Comparison of ENCODE assay signal across 20 cellular contexts in genomic region chr5:178322736-178323540, GRCh38.
A peak's percentile ranks its signal among the peaks of the same experiment; 100 is the strongest.
DNase-seq lines count a peak whose midpoint lies in the region; ATAC-seq, FAIRE-seq and TF ChIP-seq lines count a peak whose summit lies in the region.
"Had no signal": no experiment of that assay in that cellular context is flagged by ENCODE, and none has a peak within 500 bp of the region (broad histone marks: within the 10 kb centered on the region; RNA-seq: fewer than 3 reads in every experiment).

No MANE protein-coding gene starts in this region.

- intact Hi-C loops in kidney (cut with DNase I) = no loop called here
- intact Hi-C loops in vagina (cut with DNase I) = no loop called here
- intact Hi-C loops in natural killer cell (cut with micrococcal nuclease) = no loop called here

- H3K4me2 ChIP-seq in BLaER1 = peak overlapping the region; percentile 86
- H3K4me2 ChIP-seq: A549 had no signal

- 79 to 82% methylated on average over 13 to 14 of the region's 14 CpGs for WGBS in tibial nerve, 2 donors

- peak; percentile 48 for DNase-seq in kidney
- no peak for DNase-seq in vagina (ENCODE audit: extremely low spot score in 2 of 2)
- no peak for DNase-seq in natural killer cell
- DNase-seq in NCI-H2107 treated with DMSO at 0.1 percent for 48 hours (lab: John Stamatoyannopoulos, UW; ENCODE audit: unreplicated experiment) = no peak
- no peak for DNase-seq in tibial nerve (ENCODE audit: low spot score in 2 of 2)
- DNase-seq: CD4-positive, CD25-positive, alpha-beta regulatory T cell; DMS53; NCI-H1417 treated with DMSO at 0.1 percent for 48 hours; uterus had no signal

- peak; percentile 19 for ATAC-seq in GM19324 (IDR thresholded peaks at IDR 0.05; ENCODE audit: low FRiP score, unreplicated experiment)
- peak; percentile 41 for ATAC-seq in HG02885 (IDR thresholded peaks at IDR 0.05; ENCODE audit: poor library complexity, unreplicated experiment)
- ATAC-seq in natural killer cell = no peak
- ATAC-seq: A549; activated CD4-positive, CD25-positive, alpha-beta regulatory T cell treated with anti-CD3 and anti-CD28 coated beads, Interleukin-2, amount 50 U/mL, for 24 hours; activated T-helper 17 cell treated with anti-CD3 and anti-CD28 coated beads, Interleukin-2, amount 50 U/mL, for 72 hours; HCT116 had no signal

- FAIRE-seq in kidney (lab: Jason Lieb, UNC) = no peak
- FAIRE-seq: A549, keratinocyte had no signal

- no peak for TF ChIP-seq EP300 in tibial nerve (IDR thresholded peaks at IDR 0.05)

- no peaks in the 10 kb centered on the region for H3K36me3 Mint-ChIP-seq in natural killer cell
- H3K36me3 Mint-ChIP-seq: CD4-positive, CD25-positive, alpha-beta regulatory T cell had no signal

- no peak overlapping the region for H3K27ac Mint-ChIP-seq in natural killer cell
- H3K27ac Mint-ChIP-seq: activated T-helper 17 cell treated with anti-CD3 and anti-CD28 coated beads, Interleukin-2, amount 50 U/mL, for 72 hours; CD4-positive, CD25-positive, alpha-beta regulatory T cell; T-helper 2 cell treated with Interferon-gamma antibody and Interleukin-4, amounts not matched to agents 5 μg/mL and 100 μg/mL, for 36 hours had no signal

- H3K27me3 ChIP-seq in BLaER1 (no peaks in the 10 kb centered on the region), vagina (no peaks in the 10 kb centered on the region), tibial nerve (no peaks in the 10 kb centered on the region)
- H3K27me3 ChIP-seq: cardiac muscle cell, SJSA1, uterus had no signal

- H4K20me1 ChIP-seq in BLaER1 = peaks cover 36% of the 10 kb centered on the region

- no peaks in the 10 kb centered on the region for H3K9me3 Mint-ChIP-seq in natural killer cell

- H3K4me1 ChIP-seq in BLaER1 (peaks cover 79% of the 10 kb centered on the region), kidney (ENCODE audit: control insufficient read depth in 1 of 2, insufficient read depth in 1 of 2, low read depth in 1 of 2, low read length in 2 of 2) (no peaks in the 10 kb centered on the region), vagina (peaks cover 10% of the 10 kb centered on the region), tibial nerve (no peaks in the 10 kb centered on the region)
- H3K4me1 ChIP-seq: A549, SJSA1, uterus had no signal

- TF ChIP-seq CTCF in kidney (IDR thresholded peaks at IDR 0.05; ENCODE audit: borderline replicate concordance, extremely low read depth, insufficient read depth) (no peak), vagina (IDR thresholded peaks at IDR 0.05) (no peak), natural killer cell (IDR thresholded peaks at IDR 0.05) (no peak), tibial nerve (IDR thresholded peaks at IDR 0.05) (no peak)

- TF ChIP-seq POLR2A in vagina (IDR thresholded peaks at IDR 0.05) (no peak), tibial nerve (IDR thresholded peaks at IDR 0.05) (no peak)

- H3K27me3 Mint-ChIP-seq in natural killer cell (ENCODE audit: low read depth in 2 of 2) = peaks cover 0 to 4% of the 10 kb centered on the region in 2 donors
- H3K27me3 Mint-ChIP-seq: CD4-positive, CD25-positive, alpha-beta regulatory T cell had no signal

- H3K9me3 ChIP-seq in BLaER1 (peaks cover 8% of the 10 kb centered on the region), kidney (ENCODE audit: control insufficient read depth in 1 of 2, low read length in 2 of 2) (no peaks in the 10 kb centered on the region), vagina (no peaks in the 10 kb centered on the region), tibial nerve (no peaks in the 10 kb centered on the region)
- H3K9me3 ChIP-seq: A549, uterus had no signal

- H3K27ac ChIP-seq in BLaER1 = no peak overlapping the region
- H3K27ac ChIP-seq in kidney (ENCODE audit: low read depth in 2 of 2, low read length in 2 of 2) = no peak overlapping the region
- no peak overlapping the region for H3K27ac ChIP-seq in vagina
- H3K27ac ChIP-seq in tibial nerve = no peak overlapping the region
- H3K27ac ChIP-seq: A549, cardiac muscle cell, SJSA1, uterus had no signal

- no peak overlapping the region for H3K9ac ChIP-seq in BLaER1
- no peak overlapping the region for H3K9ac ChIP-seq in kidney (ENCODE audit: low read length in 2 of 2)

- H3K4me3 Mint-ChIP-seq in natural killer cell = no peak overlapping the region
- H3K4me3 Mint-ChIP-seq: activated T-helper 17 cell treated with anti-CD3 and anti-CD28 coated beads, Interleukin-2, amount 50 U/mL, for 72 hours; CD4-positive, CD25-positive, alpha-beta regulatory T cell; T-helper 2 cell treated with Interferon-gamma antibody and Interleukin-4, amounts not matched to agents 5 μg/mL and 100 μg/mL, for 36 hours had no signal

- H3K36me3 ChIP-seq in BLaER1 = no peaks in the 10 kb centered on the region
- H3K36me3 ChIP-seq in kidney (ENCODE audit: control insufficient read depth in 1 of 2, insufficient read depth in 2 of 2, low read length in 2 of 2) = no peaks in the 10 kb centered on the region
- H3K36me3 ChIP-seq in vagina = no peaks in the 10 kb centered on the region
- no peaks in the 10 kb centered on the region for H3K36me3 ChIP-seq in tibial nerve
- H3K36me3 ChIP-seq: cardiac muscle cell, SJSA1, uterus had no signal

- H3K4me3 ChIP-seq in BLaER1 (peak overlapping the region; percentile 35), kidney (ENCODE audit: low read length in 2 of 2) (no peak overlapping the region), vagina (no peak overlapping the region), tibial nerve (no peak overlapping the region)
- H3K4me3 ChIP-seq: A549, cardiac muscle cell, SJSA1, uterus had no signal

- H3K4me1 Mint-ChIP-seq in natural killer cell = no peaks in the 10 kb centered on the region
- H3K4me1 Mint-ChIP-seq: activated T-helper 17 cell treated with anti-CD3 and anti-CD28 coated beads, Interleukin-2, amount 50 U/mL, for 72 hours; CD4-positive, CD25-positive, alpha-beta regulatory T cell had no signal

Comparison
In these comparisons a context has a peak if more than half of its experiments do, and no peak if none do; other contexts are left out.
1. ATAC-seq: peak in GM19324 (single experiment) and HG02885 (single experiment); none in natural killer cell (0 of 3).